Comparison of ENCODE assay signal across 11 cellular contexts in the genomic region with DNA sequence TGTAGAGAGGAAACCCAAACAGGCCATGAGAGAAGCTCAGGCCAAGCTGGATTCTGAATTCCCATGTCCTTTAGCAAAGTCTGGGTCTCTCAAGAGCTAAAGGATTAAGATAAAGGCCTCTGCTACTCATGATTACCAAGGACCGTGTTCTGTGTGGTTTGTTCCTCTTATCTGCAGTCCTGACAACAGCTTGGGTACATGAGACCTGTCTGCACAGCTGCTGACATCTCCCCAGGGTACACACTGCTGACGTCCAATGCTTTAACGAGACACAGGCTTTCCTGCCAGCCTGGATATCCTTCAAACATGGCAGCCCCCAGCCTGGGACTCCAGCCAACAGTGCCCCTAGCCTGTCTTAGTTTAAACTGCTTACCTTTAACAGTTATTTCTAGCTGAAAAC.
"Had no signal": no experiment of that assay in that cellular context is flagged by ENCODE, and none has a peak within 500 bp of the region (broad histone marks: within the 10 kb centered on the region; RNA-seq: fewer than 3 reads in every experiment).

No MANE protein-coding gene starts in this region.

- H3K9me3 ChIP-seq: mucosa of descending colon, vagina had no signal

- DNase-seq: activated CD4-positive, alpha-beta T cell treated with anti-CD3 and anti-CD28 coated beads, Interleukin-2, amount 10 ng/mL, durations not matched to agents 7 days and 5 days; activated naive CD4-positive, alpha-beta T cell treated with anti-CD3 and anti-CD28 coated beads, Interleukin-2, amount 10 ng/mL, durations not matched to agents 7 days and 5 days; left colon; mammary epithelial cell; mucosa of descending colon; naive thymus-derived CD8-positive, alpha-beta T cell; posterior cingulate gyrus; small intestine; T1000 had no signal

- H3K27me3 ChIP-seq: vagina had no signal

- ATAC-seq: left colon; mucosa of descending colon; naive thymus-derived CD8-positive, alpha-beta T cell; WTC11 had no signal

- H3K4me3 ChIP-seq: mucosa of descending colon, vagina had no signal

- H3K4me1 ChIP-seq: vagina had no signal

- H3K36me3 ChIP-seq: vagina had no signal

- H3K27ac ChIP-seq: vagina had no signal
